In the genomic region with DNA sequence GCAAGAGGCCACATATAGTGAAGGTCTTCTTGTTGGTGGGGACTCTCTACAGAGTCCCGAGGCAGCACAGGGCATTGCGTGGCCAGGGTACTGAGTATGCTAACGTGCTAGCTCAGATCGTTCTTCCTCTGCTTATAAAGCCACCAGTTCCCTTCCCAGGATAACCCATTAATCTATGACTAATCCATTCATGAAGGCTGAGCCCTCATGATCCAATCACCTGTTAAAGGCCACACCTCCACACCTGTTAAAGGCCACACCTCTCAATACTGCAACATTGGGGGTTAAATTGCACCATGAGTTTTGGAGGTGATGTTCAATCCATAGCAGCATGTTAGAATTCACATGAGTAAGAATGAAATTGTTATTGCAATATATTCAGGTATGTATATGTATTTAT, we compare ENCODE assay signal across 16 cellular contexts. TPM values are rescaled to one million over a fixed set of nuclear protein-coding genes. Genes with fewer than 3 reads are reported as not detected.
DNase-seq lines count a peak whose midpoint lies in the region; ATAC-seq and TF ChIP-seq lines count a peak whose summit lies in the region.
"Had no signal": no experiment of that assay in that cellular context is flagged by ENCODE, and none has a peak within 500 bp of the region (broad histone marks: within the 10 kb centered on the region; RNA-seq: fewer than 3 reads in every experiment).

No MANE protein-coding gene starts in this region.

- DNase-seq in NCI-H2171 treated with DMSO at 0.1 percent for 48 hours (lab: John Stamatoyannopoulos, UW) (peak; percentile 30), NCI-H2171 (lab: John Stamatoyannopoulos, UW) (no peak), NCI-H82 treated with DMSO at 0.1 percent for 48 hours (lab: John Stamatoyannopoulos, UW; ENCODE audit: unreplicated experiment) (peak; percentile 77), colonic mucosa (no peak), mucosa of descending colon (no peak), MG63 (no peak), left cardiac atrium (no peak), NCI-H2029 (lab: John Stamatoyannopoulos, UW) (no peak)
- DNase-seq: CD8-positive, alpha-beta T cell; COR-L47; DMS153; DND-41; GF-D8; HCEC 1CT; HFFc6 had no signal

- H3K9me3 ChIP-seq in colonic mucosa = no peaks in the 10 kb centered on the region
- no peaks in the 10 kb centered on the region for H3K9me3 ChIP-seq in mucosa of descending colon
- H3K9me3 ChIP-seq in MG63 = no peaks in the 10 kb centered on the region

- ATAC-seq in mucosa of descending colon (peak; percentile 79), left cardiac atrium (no peak)
- ATAC-seq: CD8-positive, alpha-beta T cell had no signal

- H3K4me3 ChIP-seq in colonic mucosa (no peak overlapping the region), mucosa of descending colon (no peak overlapping the region), MG63 (no peak overlapping the region)

- H3K27ac ChIP-seq in colonic mucosa = peak overlapping the region; percentile 24
- H3K27ac ChIP-seq: 22Rv1 had no signal

- no peak overlapping the region for H3K9ac ChIP-seq in colonic mucosa (ENCODE audit: low read depth in 2 of 2, low read length in 2 of 2)

- H3K36me3 ChIP-seq in colonic mucosa = no peaks in the 10 kb centered on the region
- H3K36me3 ChIP-seq in mucosa of descending colon (ENCODE audit: low read depth) = no peaks in the 10 kb centered on the region
- no peaks in the 10 kb centered on the region for H3K36me3 ChIP-seq in MG63

- no peaks in the 10 kb centered on the region for H3K27me3 ChIP-seq in colonic mucosa
- 0 out of 2 replicates have a peak, but pooled peaks cover 5% of the 10 kb centered on the region for H3K27me3 ChIP-seq in MG63

- peaks cover 12% of the 10 kb centered on the region for H3K4me1 ChIP-seq in colonic mucosa
- H3K4me1 ChIP-seq in mucosa of descending colon (ENCODE audit: low read depth) = peaks cover 27% of the 10 kb centered on the region

- intact Hi-C loops in colonic mucosa (cut with DNase I) (no loop called here), mucosa of descending colon (cut with DNase I, micrococcal nuclease) (no loop called here), left cardiac atrium (cut with DNase I) (loop anchor here in 1 of 2 donors (10.0 kb wide), 1 partner anchor 146 kb away; no protein-coding TSS in a partner anchor)

- TF ChIP-seq CTCF in colonic mucosa (IDR thresholded peaks at IDR 0.05) (no peak), mucosa of descending colon (IDR thresholded peaks at IDR 0.05) (no peak)

RNA-seq across cellular contexts. Expression of gene YARS2, which starts 12.8 kb away (rescaled TPM):
- total RNA-seq in colonic mucosa = 10 to 100 TPM; 14.1 to 28.0 TPM
- 10 to 100 TPM; 11.7 to 13.4 (median 12.0) TPM for total RNA-seq in mucosa of descending colon
- 44.1 and 80.0 TPM in 2 replicates for total RNA-seq in MG63 (2014; rRNA removed; shearing (Covaris generic); ENCODE audit: low replicate concordance)
- 10 to 100 TPM; 10.2 to 10.3 TPM for total RNA-seq in left cardiac atrium

Comparison
In these comparisons a context has a peak if more than half of its experiments do, and no peak if none do; other contexts are left out.
1. DNase-seq: peak in NCI-H2171 treated with DMSO at 0.1 percent for 48 hours (single experiment) and NCI-H82 treated with DMSO at 0.1 percent for 48 hours (single experiment); none in NCI-H2171 (single experiment), colonic mucosa (single experiment), mucosa of descending colon (0 of 3), MG63 (single experiment), left cardiac atrium (single experiment) and NCI-H2029 (single experiment).